Comparison of ENCODE assay signal across 8 cellular contexts in the genomic region with DNA sequence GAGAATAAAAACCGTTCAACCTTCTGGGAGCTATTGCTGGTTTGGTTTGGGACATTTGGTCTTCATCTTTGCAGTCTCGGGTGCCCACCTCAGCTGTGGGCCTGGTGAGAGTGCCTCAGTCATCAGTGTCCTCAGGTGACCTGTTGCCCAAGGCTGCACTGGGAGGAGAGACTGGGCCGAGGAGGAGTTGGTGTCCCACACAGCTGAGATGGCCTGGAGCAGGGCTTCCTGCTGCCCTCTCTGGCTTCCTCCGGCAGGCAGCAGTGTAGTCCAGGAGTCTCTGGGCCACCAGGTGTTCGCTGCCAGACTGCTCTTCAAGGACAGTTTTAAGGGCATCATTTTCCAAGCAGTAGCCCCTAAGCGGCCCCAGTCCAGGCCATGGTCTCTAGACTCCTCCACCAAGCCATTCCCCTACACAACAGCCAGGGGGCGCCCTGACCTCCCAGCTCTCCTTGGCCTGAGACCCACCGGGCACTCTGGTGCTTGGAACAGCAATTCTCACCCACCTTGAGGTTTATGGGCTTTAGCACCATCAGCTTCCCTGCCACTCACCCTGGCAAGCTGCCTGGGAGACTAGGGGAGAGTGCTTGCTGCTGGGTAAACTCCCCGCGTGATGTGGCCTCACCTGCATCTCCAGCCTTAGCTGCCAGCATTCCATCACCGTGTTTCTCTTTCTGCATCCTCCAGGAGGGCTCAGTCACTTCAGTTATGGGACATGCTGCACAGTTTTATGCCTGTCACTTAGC. TPM values are rescaled to one million over a fixed set of nuclear protein-coding genes. Genes with fewer than 3 reads are reported as not detected.
DNase-seq lines count a peak whose midpoint lies in the region; ATAC-seq and TF ChIP-seq lines count a peak whose summit lies in the region.

No MANE protein-coding gene starts in this region.

- no peaks in the 10 kb centered on the region for H3K27me3 Mint-ChIP-seq in activated T-helper 17 cell treated with anti-CD3 and anti-CD28 coated beads, Interleukin-2, amount 50 U/mL, for 72 hours

- peaks cover 3% of the 10 kb centered on the region for H3K36me3 ChIP-seq in OCI-LY3 (replicated peaks; ENCODE audit: low read depth, low read length)
- H3K36me3 ChIP-seq in prostate gland, result peaks cover 9 to 24% of the 10 kb centered on the region in 2 donors

- peaks cover 5% of the 10 kb centered on the region for H3K4me1 Mint-ChIP-seq in activated T-helper 17 cell treated with anti-CD3 and anti-CD28 coated beads, Interleukin-2, amount 50 U/mL, for 72 hours

- H3K27ac Mint-ChIP-seq in activated T-helper 17 cell treated with anti-CD3 and anti-CD28 coated beads, Interleukin-2, amount 50 U/mL, for 72 hours, result peak overlapping the region; percentile 41

- no peak overlapping the region for H2AFZ ChIP-seq in OCI-LY3 (ENCODE audit: low read depth, low read length)

- H3K4me2 ChIP-seq in OCI-LY3 (ENCODE audit: low read length), result no peak overlapping the region

- H3K4me3 ChIP-seq in OCI-LY3 (ENCODE audit: low read length) (no peak overlapping the region), prostate gland (no peak overlapping the region)

- no peak overlapping the region for H3K4me3 Mint-ChIP-seq in activated T-helper 17 cell treated with anti-CD3 and anti-CD28 coated beads, Interleukin-2, amount 50 U/mL, for 72 hours

- intact Hi-C loops in prostate gland (cut with DNase I), result no loop called here

- peak; percentile 67 for TF ChIP-seq CTCF in OCI-LY3 (IDR thresholded peaks at IDR 0.05; ENCODE audit: low read depth, low read length)
- peak; percentile 71 to 81 (median 77) for TF ChIP-seq CTCF in prostate gland (IDR thresholded peaks at IDR 0.05)

- no peaks in the 10 kb centered on the region for H4K20me1 ChIP-seq in OCI-LY3 (ENCODE audit: insufficient read depth, low read length)

- no peak overlapping the region for H3K9ac ChIP-seq in OCI-LY3 (ENCODE audit: low read length)

- H3K27me3 ChIP-seq in OCI-LY3 (ENCODE audit: low read depth, low read length) (no peaks in the 10 kb centered on the region), prostate gland (replicated peaks; ENCODE audit: insufficient read depth) (no peaks in the 10 kb centered on the region)

- peak; percentile 32 for DNase-seq in NOMO-1 treated with DMSO at 0.1 percent for 48 hours (lab: John Stamatoyannopoulos, UW; ENCODE audit: unreplicated experiment)
- DNase-seq in NOMO-1 treated with dmso at 0.1 percent for 144 hours (lab: John Stamatoyannopoulos, UW; ENCODE audit: unreplicated experiment), result no peak
- peak; percentile 18 for DNase-seq in globus pallidus (ENCODE audit: low spot score)
- DNase-seq in prostate gland (ENCODE audit: low spot score), result no peak
- no peak for DNase-seq in NCI-H1694 (lab: John Stamatoyannopoulos, UW)

- peaks cover 21% of the 10 kb centered on the region for H3K79me2 ChIP-seq in OCI-LY3 (ENCODE audit: low read length)

- H3K9me3 ChIP-seq in OCI-LY3 (ENCODE audit: insufficient read depth, low read length) (no peaks in the 10 kb centered on the region), prostate gland (no peaks in the 10 kb centered on the region)

- H3K27ac ChIP-seq in OCI-LY3 (ENCODE audit: low read length) (no peak overlapping the region), prostate gland (no peak overlapping the region)

- 53% methylated on average over 11 of the region's 11 CpGs for WGBS in prostate gland

- peaks cover 74% of the 10 kb centered on the region for H3K36me3 Mint-ChIP-seq in activated T-helper 17 cell treated with anti-CD3 and anti-CD28 coated beads, Interleukin-2, amount 50 U/mL, for 72 hours (ENCODE audit: low read depth)

- H3K4me1 ChIP-seq in OCI-LY3 (ENCODE audit: low read length) (no peaks in the 10 kb centered on the region), prostate gland (replicated peaks) (peaks cover 4% of the 10 kb centered on the region)

- TF ChIP-seq POLR2A in prostate gland (IDR thresholded peaks at IDR 0.05), result no peak

- no peaks in the 10 kb centered on the region for H3K9me3 Mint-ChIP-seq in activated T-helper 17 cell treated with anti-CD3 and anti-CD28 coated beads, Interleukin-2, amount 50 U/mL, for 72 hours

- peak; percentile 84 for ATAC-seq in activated T-helper 17 cell treated with anti-CD3 and anti-CD28 coated beads, Interleukin-2, amount 50 U/mL, for 72 hours (replicated peaks)
- no peak for ATAC-seq in GM19324 (IDR thresholded peaks at IDR 0.05; ENCODE audit: low FRiP score, unreplicated experiment)

RNA-seq across cellular contexts. Expression of gene SYTL1, which starts 9.1 kb away (rescaled TPM):
- total RNA-seq in activated T-helper 17 cell treated with anti-CD3 and anti-CD28 coated beads, Interleukin-2, amount 50 U/mL, for 72 hours, result 10 to 100 TPM; 26.0 to 43.4 TPM
- total RNA-seq in prostate gland, result 100 to 1,000 TPM in 1 of 2 donors, 10 to 100 TPM in 1; 94.7 to 217 TPM

RNA-seq across cellular contexts. Expression of gene TMEM222, which starts 10.7 kb away (rescaled TPM):
- total RNA-seq in activated T-helper 17 cell treated with anti-CD3 and anti-CD28 coated beads, Interleukin-2, amount 50 U/mL, for 72 hours, result 10 to 100 TPM; 29.0 to 39.6 TPM
- 10 to 100 TPM; 49.6 to 59.5 TPM for total RNA-seq in prostate gland

RNA-seq across cellular contexts. Expression of gene MAP3K6, which starts 34.1 kb away (rescaled TPM):
- 10 to 100 TPM in 1 of 2 donors, 1 to 10 TPM in 1; 7.3 to 15.2 TPM for total RNA-seq in activated T-helper 17 cell treated with anti-CD3 and anti-CD28 coated beads, Interleukin-2, amount 50 U/mL, for 72 hours
- total RNA-seq in prostate gland, result 10 to 100 TPM; 38.6 to 60.7 TPM

RNA-seq across cellular contexts. Expression of gene FCN3, which starts 41.9 kb away (rescaled TPM):
- total RNA-seq in activated T-helper 17 cell treated with anti-CD3 and anti-CD28 coated beads, Interleukin-2, amount 50 U/mL, for 72 hours, result not detected
- 10 to 100 TPM in 1 of 2 donors, under 1 TPM in 1; 0.82 to 15.6 TPM for total RNA-seq in prostate gland

RNA-seq across cellular contexts. Expression of gene CD164L2, which starts 50.4 kb away (rescaled TPM):
- not detected for total RNA-seq in activated T-helper 17 cell treated with anti-CD3 and anti-CD28 coated beads, Interleukin-2, amount 50 U/mL, for 72 hours
- total RNA-seq in prostate gland, result 1 to 10 TPM; 1.8 to 3.6 TPM

Comparison
In these comparisons a context has a peak if more than half of its experiments do, and no peak if none do; other contexts are left out.
1. DNase-seq: peak in NOMO-1 treated with DMSO at 0.1 percent for 48 hours (single experiment) and globus pallidus (single experiment); none in NOMO-1 treated with dmso at 0.1 percent for 144 hours (single experiment), prostate gland (single experiment) and NCI-H1694 (single experiment).